In genomic region chr18:46104128-46104911, GRCh38 we compare ENCODE assay signal across 8 cellular contexts. TPM values are rescaled to one million over a fixed set of nuclear protein-coding genes. Genes with fewer than 3 reads are reported as not detected.
DNase-seq lines count a peak whose midpoint lies in the region; ATAC-seq and TF ChIP-seq lines count a peak whose summit lies in the region.

TSS of gene HAUS1 (plus strand) at chr18:46104385. CDS start at chr18:46104412, 27 bp downstream.

- peak within 1 kb of the TSS; percentile 90 for H3K27ac Mint-ChIP-seq in T-helper 17 cell

- DNase-seq in GM13977 (ENCODE audit: low spot score) (peak; percentile 81), NCI-H1694 (lab: John Stamatoyannopoulos, UW) (peak; percentile 77), T-helper 17 cell (peak; percentile 66 to 81 (median 79)), amygdala (lab: John Stamatoyannopoulos, UW) (peak; percentile 51 to 94 (median 84)), left cardiac atrium (peak; percentile 93), posterior vena cava (ENCODE audit: low spot score) (peak; percentile 96), upper lobe of left lung (peak; percentile 94 to 97)

- ATAC-seq in HG02852 (IDR thresholded peaks at IDR 0.05; ENCODE audit: unreplicated experiment) (peak; percentile 96), T-helper 17 cell (peak; percentile 98), left cardiac atrium (peak; percentile 98 to 99), upper lobe of left lung (ENCODE audit: low FRiP score in 2 of 2) (peak; percentile 96 to 99)

- 0 to 1% methylated on average over 47 to 57 of the region's 57 CpGs for WGBS in upper lobe of left lung, 2 donors

- intact Hi-C loops in left cardiac atrium (cut with DNase I) (no loop called here), posterior vena cava (cut with DNase I) (no loop called here)

- H3K27me3 ChIP-seq in upper lobe of left lung, result no peaks in the 10 kb centered on the region

- peak within 1 kb of the TSS; percentile 80 to 86 (median 82) for H3K27ac ChIP-seq in upper lobe of left lung

- peaks cover 6% of the 10 kb centered on the region for H3K4me1 Mint-ChIP-seq in T-helper 17 cell

- peak in 3 of 4 donors; percentile 53 to 79 (median 77) for TF ChIP-seq POLR2A in upper lobe of left lung (IDR thresholded peaks at IDR 0.05)

- peak within 1 kb of the TSS; percentile 96 for H3K4me3 Mint-ChIP-seq in T-helper 17 cell

- H3K36me3 Mint-ChIP-seq in T-helper 17 cell (ENCODE audit: low read depth), result peaks cover 2% of the 10 kb centered on the region

- no peak for TF ChIP-seq CTCF in GM13977 (IDR thresholded peaks at IDR 0.05; ENCODE audit: extremely low read depth, insufficient read depth, missing control alignments)
- TF ChIP-seq CTCF in upper lobe of left lung (IDR thresholded peaks at IDR 0.05), result peak in 1 of 6 experiments; percentile 12

- H3K4me3 ChIP-seq in upper lobe of left lung, result peak within 1 kb of the TSS; percentile 71 to 95 (median 84)

- TF ChIP-seq EP300 in upper lobe of left lung (IDR thresholded peaks at IDR 0.05), result no peak

- in situ Hi-C loops in GM13977 (cut with MboI; ENCODE audit: low pct_unique_long_range_greater_than_20kb, low sequenced_read_pairs, unreplicated experiment), result no loop called here

- no peaks in the 10 kb centered on the region for H3K27me3 Mint-ChIP-seq in T-helper 17 cell

- H3K36me3 ChIP-seq in upper lobe of left lung, result peaks cover 0 to 10% (median 0%) of the 10 kb centered on the region in 4 donors

- no peaks in the 10 kb centered on the region for H3K9me3 ChIP-seq in T-helper 17 cell (ENCODE audit: control insufficient read depth, low read length, poor library complexity, severe bottlenecking)
- no peaks in the 10 kb centered on the region for H3K9me3 ChIP-seq in upper lobe of left lung

- peaks cover 6 to 16% (median 13%) of the 10 kb centered on the region in 4 donors for H3K4me1 ChIP-seq in upper lobe of left lung

RNA-seq across cellular contexts. Expression of gene HAUS1, which starts in this region (rescaled TPM):
- total RNA-seq in T-helper 17 cell (10 to 100 TPM; 14.9 to 15.8 TPM), left cardiac atrium (1 to 10 TPM; 7.6 to 8.5 TPM), posterior vena cava (10 to 100 TPM; 19.7 to 23.6 TPM), upper lobe of left lung (10 to 100 TPM; 16.0 to 41.9 (median 27.5) TPM)

Comparison
In these comparisons a context has a peak if more than half of its experiments do, and no peak if none do; other contexts are left out.
1. Peak in every context shown above with its lines: DNase-seq, ATAC-seq, H3K4me3 ChIP-seq and H3K27ac ChIP-seq.